Comparison of ENCODE assay signal across 6 cellular contexts in the genomic region with DNA sequence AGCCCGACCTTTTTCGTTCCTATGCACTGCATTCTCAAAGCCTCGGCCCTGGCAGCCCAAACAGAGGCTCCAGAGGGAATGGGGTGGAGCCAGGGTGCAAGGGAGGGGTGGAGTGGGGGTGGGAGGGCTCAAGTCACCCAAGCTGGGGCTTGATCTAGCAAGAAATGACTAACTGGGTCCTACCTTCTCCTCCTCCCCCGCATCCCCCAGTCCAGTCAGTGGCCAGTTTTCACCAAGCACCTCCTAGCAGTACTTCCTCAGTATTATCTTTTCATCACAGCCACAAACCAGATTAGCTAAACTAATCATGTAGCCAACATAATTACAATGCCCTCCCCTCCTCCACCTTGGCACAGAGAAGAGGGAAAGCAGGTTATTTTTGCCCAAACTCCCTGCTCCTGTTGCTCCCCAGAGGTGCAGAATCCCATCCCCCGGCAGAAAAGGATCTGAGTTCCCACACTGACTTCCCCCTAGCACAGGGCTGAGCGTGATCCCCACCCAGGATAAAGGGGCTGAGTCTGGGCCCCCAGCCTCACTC.
DNase-seq lines count a peak whose midpoint lies in the region; ATAC-seq and TF ChIP-seq lines count a peak whose summit lies in the region.

No MANE protein-coding gene starts in this region.

- H3K4me3 Mint-ChIP-seq in nephron: peak overlapping the region; percentile 85 to 97 (median 94)

- peaks cover 42% of the 10 kb centered on the region for H3K4me1 Mint-ChIP-seq in nephron

- no peaks in the 10 kb centered on the region for H3K9me3 Mint-ChIP-seq in nephron

- H3K27ac Mint-ChIP-seq in nephron: peak overlapping the region; percentile 91 to 95 (median 95)

- ATAC-seq in HG02973 (IDR thresholded peaks at IDR 0.05; ENCODE audit: unreplicated experiment): no peak
- ATAC-seq in GM21367 (IDR thresholded peaks at IDR 0.05; ENCODE audit: unreplicated experiment): no peak
- ATAC-seq in GM21526 (IDR thresholded peaks at IDR 0.05; ENCODE audit: low FRiP score, unreplicated experiment): no peak

- no peak for TF ChIP-seq CTCF in GM20000 (IDR thresholded peaks at IDR 0.05; ENCODE audit: extremely low read depth, missing control alignments)
- no peak for TF ChIP-seq CTCF in nephron (IDR thresholded peaks at IDR 0.05; ENCODE audit: unreplicated experiment in 3 of 3)

- H3K27me3 Mint-ChIP-seq in nephron (ENCODE audit: low read depth): peaks cover 6% of the 10 kb centered on the region

- peak; percentile 80 for DNase-seq in GM20000 (ENCODE audit: low spot score)
- peak; percentile 73 for DNase-seq in astrocyte of the hippocampus (ENCODE audit: low read depth, low spot score)

- peaks cover 9% of the 10 kb centered on the region for H3K36me3 Mint-ChIP-seq in nephron (ENCODE audit: low read depth)
